In the genomic region with DNA sequence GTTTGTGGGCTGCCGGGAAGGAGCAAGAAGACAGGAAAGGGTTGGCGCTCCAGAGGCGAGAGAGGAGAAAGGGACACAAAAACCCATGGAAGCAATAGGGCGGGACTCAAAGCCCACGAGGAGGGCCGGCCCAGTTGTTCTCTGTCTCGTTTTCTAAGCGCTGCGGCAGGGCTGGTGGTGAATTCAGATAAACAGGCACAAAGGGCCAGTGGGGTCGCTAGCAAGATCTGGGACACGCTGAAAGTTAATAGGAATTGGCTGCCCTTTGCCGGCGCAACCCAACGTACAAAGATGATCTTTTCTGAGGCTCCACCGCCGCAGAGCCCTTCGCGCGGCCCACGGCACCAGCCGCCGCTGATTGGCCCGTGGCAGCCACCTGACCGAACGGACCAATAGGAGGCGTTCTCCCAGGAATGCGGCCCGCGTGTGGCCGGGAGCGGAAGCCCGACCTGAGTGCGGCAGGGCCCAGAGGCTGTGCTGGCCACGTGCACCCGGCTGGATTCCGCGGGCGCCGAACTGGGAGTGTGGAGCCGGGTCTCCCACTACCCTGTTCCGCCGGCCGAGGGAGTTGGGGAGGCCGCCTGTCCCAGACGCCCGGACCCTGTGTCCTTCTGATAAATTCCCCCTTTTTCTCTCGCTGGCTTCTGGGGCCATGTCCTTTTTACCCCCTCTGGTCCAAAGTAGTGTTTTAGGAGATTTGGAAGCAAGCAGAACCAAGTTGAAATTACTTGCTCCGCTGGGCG, we compare ENCODE assay signal across 1 cellular context.
TF ChIP-seq lines count a peak whose summit lies in the region.

No MANE protein-coding gene starts in this region.

TF ChIP-seq in K562, 482 proteins besides CTCF, POLR2A, EP300 and RAD21 (continued from another document):
- TF ChIP-seq, protein P1, sequence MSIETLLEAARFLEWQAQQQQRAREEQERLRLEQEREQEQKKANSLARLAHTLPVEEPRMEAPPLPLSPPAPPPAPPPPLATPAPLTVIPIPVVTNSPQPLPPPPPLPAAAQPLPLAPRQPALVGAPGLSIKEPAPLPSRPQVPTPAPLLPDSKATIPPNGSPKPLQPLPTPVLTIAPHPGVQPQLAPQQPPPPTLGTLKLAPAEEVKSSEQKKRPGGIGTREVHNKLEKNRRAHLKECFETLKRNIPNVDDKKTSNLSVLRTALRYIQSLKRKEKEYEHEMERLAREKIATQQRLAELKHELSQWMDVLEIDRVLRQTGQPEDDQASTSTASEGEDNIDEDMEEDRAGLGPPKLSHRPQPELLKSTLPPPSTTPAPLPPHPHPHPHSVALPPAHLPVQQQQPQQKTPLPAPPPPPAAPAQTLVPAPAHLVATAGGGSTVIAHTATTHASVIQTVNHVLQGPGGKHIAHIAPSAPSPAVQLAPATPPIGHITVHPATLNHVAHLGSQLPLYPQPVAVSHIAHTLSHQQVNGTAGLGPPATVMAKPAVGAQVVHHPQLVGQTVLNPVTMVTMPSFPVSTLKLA (conservative IDR thresholded peaks at IDR 0.05), result peak; percentile 85 to 89
- TF ChIP-seq RBM34 (IDR thresholded peaks at IDR 0.05; ENCODE audit: borderline replicate concordance, insufficient read depth, low read length) (no peak), ZNF184 (CRISPR knock-in tag; IDR thresholded peaks at IDR 0.05) (no peak), FOXK1 (CRISPR knock-in tag; IDR thresholded peaks at IDR 0.05; ENCODE audit: borderline replicate concordance) (peak; percentile 98), PURB (CRISPR knock-in tag; IDR thresholded peaks at IDR 0.05; ENCODE audit: low read depth) (no peak), DMBX1 (CRISPR knock-in tag; IDR thresholded peaks at IDR 0.05; ENCODE audit: borderline replicate concordance) (peak; percentile 83), SMAD4 (CRISPR knock-in tag; conservative IDR thresholded peaks at IDR 0.05) (peak; percentile 82), ESRRB (CRISPR knock-in tag; IDR thresholded peaks at IDR 0.05; ENCODE audit: borderline replicate concordance) (no peak), SRSF1 (IDR thresholded peaks at IDR 0.05; ENCODE audit: low read depth, low read length) (no peak), EZH2 (IDR thresholded peaks at IDR 0.05; ENCODE audit: borderline replicate concordance, low read depth, low read length) (no peak), RBM17 (IDR thresholded peaks at IDR 0.05; ENCODE audit: borderline replicate concordance, low read depth, low read length) (no peak)
- TF ChIP-seq, protein P2, sequence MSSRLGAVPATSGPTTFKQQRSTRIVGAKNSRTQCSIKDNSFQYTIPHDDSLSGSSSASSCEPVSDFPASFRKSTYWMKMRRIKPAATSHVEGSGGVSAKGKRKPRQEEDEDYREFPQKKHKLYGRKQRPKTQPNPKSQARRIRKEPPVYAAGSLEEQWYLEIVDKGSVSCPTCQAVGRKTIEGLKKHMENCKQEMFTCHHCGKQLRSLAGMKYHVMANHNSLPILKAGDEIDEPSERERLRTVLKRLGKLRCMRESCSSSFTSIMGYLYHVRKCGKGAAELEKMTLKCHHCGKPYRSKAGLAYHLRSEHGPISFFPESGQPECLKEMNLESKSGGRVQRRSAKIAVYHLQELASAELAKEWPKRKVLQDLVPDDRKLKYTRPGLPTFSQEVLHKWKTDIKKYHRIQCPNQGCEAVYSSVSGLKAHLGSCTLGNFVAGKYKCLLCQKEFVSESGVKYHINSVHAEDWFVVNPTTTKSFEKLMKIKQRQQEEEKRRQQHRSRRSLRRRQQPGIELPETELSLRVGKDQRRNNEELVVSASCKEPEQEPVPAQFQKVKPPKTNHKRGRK (tag; IDR thresholded peaks at IDR 0.05), result peak; percentile 55
- TF ChIP-seq, protein P3, sequence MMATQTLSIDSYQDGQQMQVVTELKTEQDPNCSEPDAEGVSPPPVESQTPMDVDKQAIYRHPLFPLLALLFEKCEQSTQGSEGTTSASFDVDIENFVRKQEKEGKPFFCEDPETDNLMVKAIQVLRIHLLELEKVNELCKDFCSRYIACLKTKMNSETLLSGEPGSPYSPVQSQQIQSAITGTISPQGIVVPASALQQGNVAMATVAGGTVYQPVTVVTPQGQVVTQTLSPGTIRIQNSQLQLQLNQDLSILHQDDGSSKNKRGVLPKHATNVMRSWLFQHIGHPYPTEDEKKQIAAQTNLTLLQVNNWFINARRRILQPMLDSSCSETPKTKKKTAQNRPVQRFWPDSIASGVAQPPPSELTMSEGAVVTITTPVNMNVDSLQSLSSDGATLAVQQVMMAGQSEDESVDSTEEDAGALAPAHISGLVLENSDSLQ (IDR thresholded peaks at IDR 0.05), result no peak
